In the genomic region with DNA sequence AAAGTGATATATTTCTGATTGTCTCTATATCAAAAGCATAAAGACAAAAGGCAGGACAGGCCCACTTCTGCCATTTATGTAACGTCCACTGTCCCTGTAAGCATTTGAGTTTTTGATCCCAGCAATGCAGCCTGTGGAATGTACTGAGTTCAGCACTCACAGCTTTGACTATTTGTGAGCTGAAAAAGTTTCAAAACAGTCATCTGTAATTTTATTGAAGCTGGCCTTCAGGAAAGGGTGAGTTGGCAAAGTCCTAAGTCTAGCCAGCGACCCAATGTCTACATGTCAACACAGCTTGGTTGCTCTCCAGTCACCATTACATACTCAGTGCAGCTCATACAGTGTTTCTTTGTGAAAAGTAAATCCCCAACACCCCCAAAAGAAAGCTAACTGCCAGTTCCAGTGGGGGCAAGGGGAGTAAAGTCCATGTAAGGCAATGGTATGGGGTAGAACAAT, we compare ENCODE assay signal across 1 cellular context.
TF ChIP-seq lines count a peak whose summit lies in the region.

No MANE protein-coding gene starts in this region.

TF ChIP-seq in HepG2, 621 proteins besides CTCF, POLR2A, EP300 and RAD21 (continued from another document and continues in another):
- TF ChIP-seq STAT5B (CRISPR knock-in tag; IDR thresholded peaks at IDR 0.05) (no peak), ZBTB8A (CRISPR knock-in tag; IDR thresholded peaks at IDR 0.05; ENCODE audit: borderline replicate concordance, low read depth) (no peak), ZNF75D (CRISPR knock-in tag; IDR thresholded peaks at IDR 0.05; ENCODE audit: borderline replicate concordance) (no peak), GATA4 (IDR thresholded peaks at IDR 0.05; ENCODE audit: borderline replicate concordance, low read depth) (no peak), NFYB (CRISPR knock-in tag; IDR thresholded peaks at IDR 0.05) (no peak), ELF1 (CRISPR knock-in tag; IDR thresholded peaks at IDR 0.05) (no peak), ZNF740 (CRISPR knock-in tag; IDR thresholded peaks at IDR 0.05) (no peak; the same call in 1 of the 2 replicates), ZFY (CRISPR knock-in tag; IDR thresholded peaks at IDR 0.05) (no peak), ZNF232 (CRISPR knock-in tag; IDR thresholded peaks at IDR 0.05; ENCODE audit: borderline replicate concordance) (no peak), MZF1 (CRISPR knock-in tag; IDR thresholded peaks at IDR 0.05; ENCODE audit: borderline replicate concordance) (no peak), TEAD2 (CRISPR knock-in tag; IDR thresholded peaks at IDR 0.05) (no peak), NFIC (IDR thresholded peaks at IDR 0.05; ENCODE audit: low read length) (peak; percentile 59; the same call in 1 of the 2 replicates), ARHGAP35 (CRISPR knock-in tag; IDR thresholded peaks at IDR 0.05; ENCODE audit: borderline replicate concordance) (no peak), SIN3B (IDR thresholded peaks at IDR 0.05; ENCODE audit: low read length) (no peak), IRF1 (CRISPR knock-in tag; IDR thresholded peaks at IDR 0.05; ENCODE audit: low read depth) (no peak), ATF6 (CRISPR knock-in tag; conservative IDR thresholded peaks at IDR 0.05) (no peak), ZNF761 (CRISPR knock-in tag; conservative IDR thresholded peaks at IDR 0.05) (no peak), ATF3 (CRISPR knock-in tag; IDR thresholded peaks at IDR 0.05) (no peak), FOXK2 (IDR thresholded peaks at IDR 0.05) (peak; percentile 74; the same call in 1 of the 2 replicates), KLF13 (CRISPR knock-in tag; IDR thresholded peaks at IDR 0.05) (no peak), MIER2 (CRISPR knock-in tag; IDR thresholded peaks at IDR 0.05) (peak; percentile 67; the same call in 1 of the 2 replicates), ZNF607 (CRISPR knock-in tag; IDR thresholded peaks at IDR 0.05; ENCODE audit: borderline replicate concordance) (no peak), ZNF251 (CRISPR knock-in tag; IDR thresholded peaks at IDR 0.05) (no peak), SPEN (CRISPR knock-in tag; IDR thresholded peaks at IDR 0.05; ENCODE audit: low read depth) (no peak), ATF1 (CRISPR knock-in tag; IDR thresholded peaks at IDR 0.05) (no peak), TMF1 (CRISPR knock-in tag; IDR thresholded peaks at IDR 0.05; ENCODE audit: low read depth) (no peak), MXD4 (CRISPR knock-in tag; IDR thresholded peaks at IDR 0.05) (no peak), ZNF773 (CRISPR knock-in tag; IDR thresholded peaks at IDR 0.05; ENCODE audit: borderline replicate concordance) (no peak), CREM (IDR thresholded peaks at IDR 0.05) (peak; percentile 29; the same call in 1 of the 2 replicates), CREM (CRISPR knock-in tag; IDR thresholded peaks at IDR 0.05) (no peak), ZBTB1 (CRISPR knock-in tag; IDR thresholded peaks at IDR 0.05; ENCODE audit: borderline replicate concordance) (no peak), CBX5 (CRISPR knock-in tag; IDR thresholded peaks at IDR 0.05; ENCODE audit: borderline replicate concordance) (0 out of 2 replicates have a peak, but pooled peaks have one; percentile 37), FOXM1 (CRISPR knock-in tag; IDR thresholded peaks at IDR 0.05) (no peak), XBP1 (CRISPR knock-in tag; IDR thresholded peaks at IDR 0.05) (0 out of 2 replicates have a peak, but pooled peaks have one; percentile 23), ATF5 (CRISPR knock-in tag; IDR thresholded peaks at IDR 0.05; ENCODE audit: low read depth) (no peak), ZFP91 (CRISPR knock-in tag; IDR thresholded peaks at IDR 0.05; ENCODE audit: borderline replicate concordance) (no peak), HES4 (CRISPR knock-in tag; IDR thresholded peaks at IDR 0.05; ENCODE audit: borderline replicate concordance) (no peak), ISL2 (CRISPR knock-in tag; IDR thresholded peaks at IDR 0.05) (no peak), TCF12 (IDR thresholded peaks at IDR 0.05) (no peak), TCF12 (CRISPR knock-in tag; IDR thresholded peaks at IDR 0.05) (no peak), MAFK (conservative IDR thresholded peaks at IDR 0.05 in 1 of 2, IDR thresholded peaks at IDR 0.05 in 1 of 2; ENCODE audit: low read length in 2 of 2) (peak; percentile 55 to 67)
- TF ChIP-seq, protein P1, sequence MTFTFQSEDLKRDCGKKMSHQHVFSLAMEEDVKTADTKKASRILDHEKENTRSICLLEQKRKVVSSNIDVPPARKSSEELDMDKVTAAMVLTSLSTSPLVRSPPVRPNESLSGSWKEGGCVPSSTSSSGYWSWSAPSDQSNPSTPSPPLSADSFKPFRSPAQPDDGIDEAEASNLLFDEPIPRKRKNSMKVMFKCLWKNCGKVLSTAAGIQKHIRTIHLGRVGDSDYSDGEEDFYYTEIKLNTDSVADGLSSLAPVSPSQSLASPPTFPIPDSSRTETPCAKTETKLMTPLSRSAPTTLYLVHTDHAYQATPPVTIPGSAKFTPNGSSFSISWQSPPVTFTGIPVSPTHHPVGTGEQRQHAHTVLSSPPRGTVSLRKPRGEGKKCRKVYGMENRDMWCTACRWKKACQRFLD (CRISPR knock-in tag; IDR thresholded peaks at IDR 0.05; ENCODE audit: borderline replicate concordance), result no peak
- TF ChIP-seq, protein P2, sequence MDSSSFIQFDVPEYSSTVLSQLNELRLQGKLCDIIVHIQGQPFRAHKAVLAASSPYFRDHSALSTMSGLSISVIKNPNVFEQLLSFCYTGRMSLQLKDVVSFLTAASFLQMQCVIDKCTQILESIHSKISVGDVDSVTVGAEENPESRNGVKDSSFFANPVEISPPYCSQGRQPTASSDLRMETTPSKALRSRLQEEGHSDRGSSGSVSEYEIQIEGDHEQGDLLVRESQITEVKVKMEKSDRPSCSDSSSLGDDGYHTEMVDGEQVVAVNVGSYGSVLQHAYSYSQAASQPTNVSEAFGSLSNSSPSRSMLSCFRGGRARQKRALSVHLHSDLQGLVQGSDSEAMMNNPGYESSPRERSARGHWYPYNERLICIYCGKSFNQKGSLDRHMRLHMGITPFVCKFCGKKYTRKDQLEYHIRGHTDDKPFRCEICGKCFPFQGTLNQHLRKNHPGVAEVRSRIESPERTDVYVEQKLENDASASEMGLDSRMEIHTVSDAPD (CRISPR knock-in tag; IDR thresholded peaks at IDR 0.05), result peak; percentile 84
- TF ChIP-seq, protein P3, sequence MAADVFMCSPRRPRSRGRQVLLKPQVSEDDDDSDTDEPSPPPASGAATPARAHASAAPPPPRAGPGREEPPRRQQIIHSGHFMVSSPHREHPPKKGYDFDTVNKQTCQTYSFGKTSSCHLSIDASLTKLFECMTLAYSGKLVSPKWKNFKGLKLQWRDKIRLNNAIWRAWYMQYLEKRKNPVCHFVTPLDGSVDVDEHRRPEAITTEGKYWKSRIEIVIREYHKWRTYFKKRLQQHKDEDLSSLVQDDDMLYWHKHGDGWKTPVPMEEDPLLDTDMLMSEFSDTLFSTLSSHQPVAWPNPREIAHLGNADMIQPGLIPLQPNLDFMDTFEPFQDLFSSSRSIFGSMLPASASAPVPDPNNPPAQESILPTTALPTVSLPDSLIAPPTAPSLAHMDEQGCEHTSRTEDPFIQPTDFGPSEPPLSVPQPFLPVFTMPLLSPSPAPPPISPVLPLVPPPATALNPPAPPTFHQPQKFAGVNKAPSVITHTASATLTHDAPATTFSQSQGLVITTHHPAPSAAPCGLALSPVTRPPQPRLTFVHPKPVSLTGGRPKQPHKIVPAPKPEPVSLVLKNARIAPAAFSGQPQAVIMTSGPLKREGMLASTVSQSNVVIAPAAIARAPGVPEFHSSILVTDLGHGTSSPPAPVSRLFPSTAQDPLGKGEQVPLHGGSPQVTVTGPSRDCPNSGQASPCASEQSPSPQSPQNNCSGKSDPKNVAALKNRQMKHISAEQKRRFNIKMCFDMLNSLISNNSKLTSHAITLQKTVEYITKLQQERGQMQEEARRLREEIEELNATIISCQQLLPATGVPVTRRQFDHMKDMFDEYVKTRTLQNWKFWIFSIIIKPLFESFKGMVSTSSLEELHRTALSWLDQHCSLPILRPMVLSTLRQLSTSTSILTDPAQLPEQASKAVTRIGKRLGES (CRISPR knock-in tag; IDR thresholded peaks at IDR 0.05; ENCODE audit: borderline replicate concordance), result no peak
- TF ChIP-seq, protein P4, sequence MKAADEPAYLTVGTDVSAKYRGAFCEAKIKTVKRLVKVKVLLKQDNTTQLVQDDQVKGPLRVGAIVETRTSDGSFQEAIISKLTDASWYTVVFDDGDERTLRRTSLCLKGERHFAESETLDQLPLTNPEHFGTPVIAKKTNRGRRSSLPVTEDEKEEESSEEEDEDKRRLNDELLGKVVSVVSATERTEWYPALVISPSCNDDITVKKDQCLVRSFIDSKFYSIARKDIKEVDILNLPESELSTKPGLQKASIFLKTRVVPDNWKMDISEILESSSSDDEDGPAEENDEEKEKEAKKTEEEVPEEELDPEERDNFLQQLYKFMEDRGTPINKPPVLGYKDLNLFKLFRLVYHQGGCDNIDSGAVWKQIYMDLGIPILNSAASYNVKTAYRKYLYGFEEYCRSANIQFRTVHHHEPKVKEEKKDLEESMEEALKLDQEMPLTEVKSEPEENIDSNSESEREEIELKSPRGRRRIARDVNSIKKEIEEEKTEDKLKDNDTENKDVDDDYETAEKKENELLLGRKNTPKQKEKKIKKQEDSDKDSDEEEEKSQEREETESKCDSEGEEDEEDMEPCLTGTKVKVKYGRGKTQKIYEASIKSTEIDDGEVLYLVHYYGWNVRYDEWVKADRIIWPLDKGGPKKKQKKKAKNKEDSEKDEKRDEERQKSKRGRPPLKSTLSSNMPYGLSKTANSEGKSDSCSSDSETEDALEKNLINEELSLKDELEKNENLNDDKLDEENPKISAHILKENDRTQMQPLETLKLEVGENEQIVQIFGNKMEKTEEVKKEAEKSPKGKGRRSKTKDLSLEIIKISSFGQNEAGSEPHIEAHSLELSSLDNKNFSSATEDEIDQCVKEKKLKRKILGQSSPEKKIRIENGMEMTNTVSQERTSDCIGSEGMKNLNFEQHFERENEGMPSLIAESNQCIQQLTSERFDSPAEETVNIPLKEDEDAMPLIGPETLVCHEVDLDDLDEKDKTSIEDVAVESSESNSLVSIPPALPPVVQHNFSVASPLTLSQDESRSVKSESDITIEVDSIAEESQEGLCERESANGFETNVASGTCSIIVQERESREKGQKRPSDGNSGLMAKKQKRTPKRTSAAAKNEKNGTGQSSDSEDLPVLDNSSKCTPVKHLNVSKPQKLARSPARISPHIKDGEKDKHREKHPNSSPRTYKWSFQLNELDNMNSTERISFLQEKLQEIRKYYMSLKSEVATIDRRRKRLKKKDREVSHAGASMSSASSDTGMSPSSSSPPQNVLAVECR (CRISPR knock-in tag; IDR thresholded peaks at IDR 0.05; ENCODE audit: borderline replicate concordance), result peak; percentile 34; the same call in 1 of the 2 replicates
- TF ChIP-seq, protein P5, sequence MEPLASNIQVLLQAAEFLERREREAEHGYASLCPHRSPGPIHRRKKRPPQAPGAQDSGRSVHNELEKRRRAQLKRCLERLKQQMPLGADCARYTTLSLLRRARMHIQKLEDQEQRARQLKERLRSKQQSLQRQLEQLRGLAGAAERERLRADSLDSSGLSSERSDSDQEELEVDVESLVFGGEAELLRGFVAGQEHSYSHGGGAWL (CRISPR knock-in tag; IDR thresholded peaks at IDR 0.05), result no peak
